Comparison of ENCODE assay signal across 8 cellular contexts in the genomic region with DNA sequence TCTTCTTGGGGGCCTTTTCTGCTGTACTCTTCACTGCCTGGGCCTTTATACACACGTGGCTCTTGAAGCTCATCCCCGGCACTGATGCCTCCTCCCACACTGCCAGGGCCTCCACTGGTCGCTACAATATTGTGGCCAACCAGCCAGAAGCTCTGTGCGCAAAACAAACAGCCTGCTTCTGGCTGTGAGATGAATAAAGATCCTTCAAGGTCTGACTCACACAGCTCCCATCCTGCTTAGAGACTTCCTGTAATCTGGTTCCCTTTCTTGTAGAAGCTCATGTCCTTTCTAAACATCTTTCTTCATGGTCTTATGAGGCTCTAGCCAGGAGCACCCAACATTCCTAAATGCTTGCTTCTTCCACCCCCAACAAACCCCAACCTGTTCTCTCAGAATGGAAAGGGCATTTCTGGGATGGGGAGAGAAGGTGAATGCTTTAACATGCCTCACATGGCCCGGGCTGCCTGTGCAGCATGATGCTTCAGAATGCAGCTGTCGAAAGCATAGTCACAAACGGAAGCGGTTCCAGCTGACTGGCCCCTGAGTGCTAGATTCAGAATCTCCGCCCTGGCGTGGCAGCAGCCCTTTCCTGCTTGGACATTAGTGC. TPM values are rescaled to one million over a fixed set of nuclear protein-coding genes. Genes with fewer than 3 reads are reported as not detected.
A peak's percentile ranks its signal among the peaks of the same experiment; 100 is the strongest.
DNase-seq lines count a peak whose midpoint lies in the region; ATAC-seq and TF ChIP-seq lines count a peak whose summit lies in the region.

No MANE protein-coding gene starts in this region.

- H3K36me3 Mint-ChIP-seq in IgD-negative memory B cell: no peaks in the 10 kb centered on the region
- H3K36me3 Mint-ChIP-seq in WTC11: no peaks in the 10 kb centered on the region
- peaks cover 5% of the 10 kb centered on the region for H3K36me3 Mint-ChIP-seq in osteocyte (ENCODE audit: unreplicated experiment)

- POLR2A ChIA-PET in WTC11 (lab: Charles Lee): no interaction called here

- TF ChIP-seq CTCF in WTC11 (IDR thresholded peaks at IDR 0.05) (no peak), fibroblast of lung (conservative IDR thresholded peaks at IDR 0.05 in 1 of 2, IDR thresholded peaks at IDR 0.05 in 1 of 2; ENCODE audit: low read depth in 1 of 2, low read length in 2 of 2) (no peak), osteocyte (IDR thresholded peaks at IDR 0.05) (no peak)

- no peaks in the 10 kb centered on the region for H3K79me2 ChIP-seq in fibroblast of lung (ENCODE audit: control insufficient read depth, insufficient read depth, low read length)

- H3K4me3 Mint-ChIP-seq in IgD-negative memory B cell (peak overlapping the region; percentile 67 to 92 (median 81)), WTC11 (no peak overlapping the region), osteocyte (ENCODE audit: unreplicated experiment) (peak overlapping the region; percentile 43)

- peaks cover 20 to 47% (median 21%) of the 10 kb centered on the region in 3 donors for H3K4me1 Mint-ChIP-seq in IgD-negative memory B cell
- peaks cover 43% of the 10 kb centered on the region for H3K4me1 Mint-ChIP-seq in WTC11
- peaks cover 63% of the 10 kb centered on the region for H3K4me1 Mint-ChIP-seq in osteocyte (ENCODE audit: unreplicated experiment)

- no peaks in the 10 kb centered on the region for H3K36me3 ChIP-seq in fibroblast of lung (ENCODE audit: control insufficient read depth, insufficient read depth, low read length)

- H3K9me3 Mint-ChIP-seq in IgD-negative memory B cell: no peaks in the 10 kb centered on the region
- peaks cover 5% of the 10 kb centered on the region for H3K9me3 Mint-ChIP-seq in WTC11
- H3K9me3 Mint-ChIP-seq in osteocyte (ENCODE audit: unreplicated experiment): no peaks in the 10 kb centered on the region

- peak overlapping the region; percentile 89 to 97 (median 96) for H3K27ac Mint-ChIP-seq in IgD-negative memory B cell
- no peak overlapping the region for H3K27ac Mint-ChIP-seq in WTC11
- H3K27ac Mint-ChIP-seq in osteocyte (ENCODE audit: unreplicated experiment): peak overlapping the region; percentile 95

- H3K4me3 ChIP-seq in fibroblast of lung (replicated peaks in 1 of 4; ENCODE audit: control extremely low read depth in 1 of 4, insufficient read depth in 1 of 4, low read depth in 3 of 4, low read length in 4 of 4): no peak overlapping the region

- peaks cover 20% of the 10 kb centered on the region for H3K4me1 ChIP-seq in fibroblast of lung (ENCODE audit: control insufficient read depth, extremely low read depth, insufficient read depth, low read length)

- CTCF ChIA-PET in WTC11 (lab: Charles Lee): interaction anchor here (0.5 to 2.2 kb wide), 3 partner anchors 14 to 219 kb away, joined by 3 to 17 read pairs (median 4); no protein-coding TSS in a partner anchor

- H2AFZ ChIP-seq in fibroblast of lung (ENCODE audit: low read length): peak overlapping the region; percentile 49

- peak overlapping the region; percentile 66 for H3K27ac ChIP-seq in fibroblast of lung (ENCODE audit: insufficient read depth, low read length)

- H3K27me3 ChIP-seq in fibroblast of lung (ENCODE audit: control insufficient read depth, insufficient read depth, low read length): no peaks in the 10 kb centered on the region

- ATAC-seq in GM21528 (IDR thresholded peaks at IDR 0.05; ENCODE audit: low FRiP score, unreplicated experiment) (peak; percentile 99), WTC11 (peak; percentile 17; the same call in 1 of the 2 replicates)

- H4K20me1 ChIP-seq in fibroblast of lung (ENCODE audit: control insufficient read depth, extremely low read depth, insufficient read depth, low read length): no peaks in the 10 kb centered on the region

- no peaks in the 10 kb centered on the region for H3K27me3 Mint-ChIP-seq in IgD-negative memory B cell
- no peaks in the 10 kb centered on the region for H3K27me3 Mint-ChIP-seq in WTC11 (ENCODE audit: low read depth)
- H3K27me3 Mint-ChIP-seq in osteocyte (ENCODE audit: unreplicated experiment): no peaks in the 10 kb centered on the region

- DNase-seq in NCI-H1417 (lab: John Stamatoyannopoulos, UW): peak in 2 of 3 experiments; percentile 18 to 31
- DNase-seq in NCI-H1417 treated with DMSO at 0.1 percent for 48 hours (lab: John Stamatoyannopoulos, UW): no peak
- DNase-seq in WTC11 (ENCODE audit: low spot score): no peak
- DNase-seq in fibroblast of lung (ENCODE audit: low read depth in 2 of 2): peak; percentile 82 to 98
- no peak for DNase-seq in osteocyte (ENCODE audit: extremely low spot score, unreplicated experiment)
- DNase-seq in HuH-7 (ENCODE audit: low spot score): no peak

- no peaks in the 10 kb centered on the region for H3K9me3 ChIP-seq in fibroblast of lung (ENCODE audit: control insufficient read depth, insufficient read depth, low read depth, low read length)

- H3K9ac ChIP-seq in fibroblast of lung (ENCODE audit: insufficient read depth, low read length): no peak overlapping the region

- peak overlapping the region; percentile 13 for H3K4me2 ChIP-seq in fibroblast of lung (ENCODE audit: extremely low read depth, insufficient read depth, low read length)

TF ChIP-seq in WTC11, 78 proteins besides CTCF, POLR2A, EP300 and RAD21:
- TF ChIP-seq RELA (CRISPR knock-in tag; IDR thresholded peaks at IDR 0.05; ENCODE audit: borderline replicate concordance) (no peak), OVOL2 (CRISPR knock-in tag; IDR thresholded peaks at IDR 0.05; ENCODE audit: borderline replicate concordance) (no peak), ZNF423 (CRISPR knock-in tag; IDR thresholded peaks at IDR 0.05) (no peak), MYBL2 (CRISPR knock-in tag; IDR thresholded peaks at IDR 0.05) (no peak)
- TF ChIP-seq, protein P1, sequence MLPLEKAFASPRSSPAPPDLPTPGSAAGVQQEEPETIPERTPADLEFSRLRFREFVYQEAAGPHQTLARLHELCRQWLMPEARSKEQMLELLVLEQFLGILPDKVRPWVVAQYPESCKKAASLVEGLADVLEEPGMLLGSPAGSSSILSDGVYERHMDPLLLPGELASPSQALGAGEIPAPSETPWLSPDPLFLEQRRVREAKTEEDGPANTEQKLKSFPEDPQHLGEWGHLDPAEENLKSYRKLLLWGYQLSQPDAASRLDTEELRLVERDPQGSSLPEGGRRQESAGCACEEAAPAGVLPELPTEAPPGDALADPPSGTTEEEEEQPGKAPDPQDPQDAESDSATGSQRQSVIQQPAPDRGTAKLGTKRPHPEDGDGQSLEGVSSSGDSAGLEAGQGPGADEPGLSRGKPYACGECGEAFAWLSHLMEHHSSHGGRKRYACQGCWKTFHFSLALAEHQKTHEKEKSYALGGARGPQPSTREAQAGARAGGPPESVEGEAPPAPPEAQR (CRISPR knock-in tag; IDR thresholded peaks at IDR 0.05): no peak
- TF ChIP-seq, protein P2, sequence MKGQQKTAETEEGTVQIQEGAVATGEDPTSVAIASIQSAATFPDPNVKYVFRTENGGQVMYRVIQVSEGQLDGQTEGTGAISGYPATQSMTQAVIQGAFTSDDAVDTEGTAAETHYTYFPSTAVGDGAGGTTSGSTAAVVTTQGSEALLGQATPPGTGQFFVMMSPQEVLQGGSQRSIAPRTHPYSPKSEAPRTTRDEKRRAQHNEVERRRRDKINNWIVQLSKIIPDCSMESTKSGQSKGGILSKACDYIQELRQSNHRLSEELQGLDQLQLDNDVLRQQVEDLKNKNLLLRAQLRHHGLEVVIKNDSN (CRISPR knock-in tag; IDR thresholded peaks at IDR 0.05): no peak
- TF ChIP-seq, protein P3, sequence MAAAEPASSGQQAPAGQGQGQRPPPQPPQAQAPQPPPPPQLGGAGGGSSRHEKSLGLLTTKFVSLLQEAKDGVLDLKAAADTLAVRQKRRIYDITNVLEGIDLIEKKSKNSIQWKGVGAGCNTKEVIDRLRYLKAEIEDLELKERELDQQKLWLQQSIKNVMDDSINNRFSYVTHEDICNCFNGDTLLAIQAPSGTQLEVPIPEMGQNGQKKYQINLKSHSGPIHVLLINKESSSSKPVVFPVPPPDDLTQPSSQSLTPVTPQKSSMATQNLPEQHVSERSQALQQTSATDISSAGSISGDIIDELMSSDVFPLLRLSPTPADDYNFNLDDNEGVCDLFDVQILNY (CRISPR knock-in tag; IDR thresholded peaks at IDR 0.05): no peak

RNA-seq across cellular contexts. Expression of a gene that starts 24.6 kb away (rescaled TPM):
- polyA plus RNA-seq in IgD-negative memory B cell: 0.55 TPM
- 19.5 to 41.0 TPM (median 19.9 TPM) in 3 replicates for total RNA-seq in WTC11 (2021)
- total RNA-seq in fibroblast of lung: 22.9 and 28.7 TPM in 2 replicates
- 16.6 and 23.9 TPM in 2 replicates for polyA plus RNA-seq in fibroblast of lung
- 12.5 and 15.7 TPM in 2 replicates for polyA plus RNA-seq in fibroblast of lung (2012)
- polyA minus RNA-seq in fibroblast of lung (ENCODE audit: low replicate concordance): 77.2 and 77.3 TPM in 2 replicates
- 52.4 and 58.4 TPM in 2 replicates for total RNA-seq in osteocyte

Comparison
In these comparisons a context has a peak if more than half of its experiments do, and no peak if none do; other contexts are left out.
1. DNase-seq: peak in NCI-H1417 (2 of 3) and fibroblast of lung (2 of 2); none in NCI-H1417 treated with DMSO at 0.1 percent for 48 hours (single experiment), WTC11 (single experiment), osteocyte (single experiment) and HuH-7 (single experiment).